In genomic region chr10:55237462-55237861, GRCh38 we compare ENCODE assay signal across 25 cellular contexts.
A peak's percentile ranks its signal among the peaks of the same experiment; 100 is the strongest.
DNase-seq lines count a peak whose midpoint lies in the region; ATAC-seq, FAIRE-seq and TF ChIP-seq lines count a peak whose summit lies in the region.
"Had no signal": no experiment of that assay in that cellular context is flagged by ENCODE, and none has a peak within 500 bp of the region (broad histone marks: within the 10 kb centered on the region; RNA-seq: fewer than 3 reads in every experiment).

No MANE protein-coding gene starts in this region.

- H2BK5ac ChIP-seq in IMR-90 (ENCODE audit: low read depth, low read length, poor library complexity, severe bottlenecking) = no peak overlapping the region

- H3K9me1 ChIP-seq in IMR-90 (ENCODE audit: insufficient read depth, low read length) (no peaks in the 10 kb centered on the region), K562 (ENCODE audit: control insufficient read depth, insufficient read depth, low read length) (no peaks in the 10 kb centered on the region)

- no peaks in the 10 kb centered on the region for H3K27me3 ChIP-seq in IMR-90 (ENCODE audit: control insufficient read depth, insufficient read depth, low read length)
- H3K27me3 ChIP-seq in K562 (ENCODE audit: control insufficient read depth in 2 of 2, insufficient read depth in 2 of 2, low read length in 2 of 2) = no peaks in the 10 kb centered on the region
- H3K27me3 ChIP-seq in smooth muscle cell (ENCODE audit: low read depth) = no peaks in the 10 kb centered on the region
- H3K27me3 ChIP-seq: BE2C, BLaER1 had no signal

- no peak overlapping the region for H2AK5ac ChIP-seq in IMR-90 (ENCODE audit: low read depth, low read length)

- H3K18ac ChIP-seq in IMR-90 (ENCODE audit: low read depth, low read length) = no peak overlapping the region

- no peak overlapping the region for H2BK15ac ChIP-seq in IMR-90 (ENCODE audit: low read depth, low read length)

- H3F3A ChIP-seq in smooth muscle cell (ENCODE audit: low read depth) = no peaks in the 10 kb centered on the region

- no peak overlapping the region for H2BK20ac ChIP-seq in IMR-90 (ENCODE audit: low read depth, low read length)

- no peak overlapping the region for H4K91ac ChIP-seq in IMR-90 (ENCODE audit: insufficient read depth, low read depth, low read length)

- H3K14ac ChIP-seq in IMR-90 (replicated peaks; ENCODE audit: low read depth, low read length) = no peak overlapping the region

- dilution Hi-C loops in IMR-90 (cut with HindIII; ENCODE audit: low sequenced_read_pairs, unreplicated experiment) = no loop called here

- BruUV-seq in IMR-90 (replicated peaks; lab: Mats Ljungman, UMichigan) (no TSS peak), K562 (replicated peaks; lab: Mats Ljungman, UMichigan) (no TSS peak)

- POLR2A ChIA-PET in IMR-90 (lab: Charles Lee; ENCODE audit: unreplicated experiment) (no interaction called here), K562 (lab: Yijun Ruan, JAX) (no interaction called here)

- no peak for DNase-seq in IMR-90
- DNase-seq in K562 (ENCODE audit: extremely low read depth in 1 of 4, low spot score in 3 of 4) = no peak
- DNase-seq in frontal cortex (ENCODE audit: low spot score in 2 of 2) = no peak
- DNase-seq in smooth muscle cell (lab: John Stamatoyannopoulos, UW; ENCODE audit: unreplicated experiment) = no peak
- no peak for DNase-seq in GM19238 (ENCODE audit: insufficient read length, low spot score)
- no peak for DNase-seq in effector CD4-positive, alpha-beta T cell
- DNase-seq: 8988T; ACHN; BE2C; C1 segment of cervical spinal cord; CD4-positive, alpha-beta memory T cell; CD4-positive, CD25-positive, alpha-beta regulatory T cell; CD8-positive, alpha-beta memory T cell; COR-L47; DMS 273 treated with DMSO at 0.1 percent for 48 hours; DMS153; DMS53; DMS79; DND-41; EL; GDM1 had no signal

- FAIRE-seq in K562 (lab: Jason Lieb, UNC) = no peak
- FAIRE-seq in frontal cortex (lab: Jason Lieb, UNC) = peak; percentile 63
- FAIRE-seq: GM12878, GM12892 had no signal

- TF ChIP-seq POLR2A in IMR-90 (IDR thresholded peaks at IDR 0.05; ENCODE audit: low read depth, low read length) = no peak
- no peak for TF ChIP-seq POLR2A in K562 (conservative IDR thresholded peaks at IDR 0.05)

- H3K27ac ChIP-seq in IMR-90 (ENCODE audit: insufficient read depth, low read length) (no peak overlapping the region), K562 (ENCODE audit: extremely low read depth, low read depth, low read length) (no peak overlapping the region), smooth muscle cell (ENCODE audit: low read depth) (no peak overlapping the region)
- H3K27ac ChIP-seq: BLaER1 had no signal

- ATAC-seq in IMR-90 (ENCODE audit: low read depth) (no peak), K562 (no peak), GM18498 (IDR thresholded peaks at IDR 0.05; ENCODE audit: unreplicated experiment) (no peak)
- ATAC-seq: GM12878 had no signal

- CTCF ChIA-PET in IMR-90 (lab: Yijun Ruan, JAX) = no interaction called here
- CTCF ChIA-PET in K562 (lab: Yijun Ruan, JAX; ENCODE audit: low intra/inter-chr PET ratio) = no interaction called here

- H3K23ac ChIP-seq in IMR-90 (ENCODE audit: low read depth, low read length) = no peak overlapping the region

- H3K56ac ChIP-seq in IMR-90 (ENCODE audit: extremely low read depth, insufficient read depth, low read length) = no peak overlapping the region

- H4K20me1 ChIP-seq in IMR-90 (ENCODE audit: insufficient read depth, low read length) (no peaks in the 10 kb centered on the region), K562 (replicated peaks; ENCODE audit: control insufficient read depth, insufficient read depth, low read length) (no peaks in the 10 kb centered on the region), smooth muscle cell (ENCODE audit: low read depth) (no peaks in the 10 kb centered on the region)
- H4K20me1 ChIP-seq: BLaER1 had no signal

- H2AK9ac ChIP-seq in IMR-90 (replicated peaks; ENCODE audit: low read depth, low read length, poor library complexity) = no peak overlapping the region

- intact Hi-C loops in IMR-90 (cut with micrococcal nuclease) = no loop called here
- intact Hi-C loops in K562 (cut with micrococcal nuclease) = no loop called here

- no peak overlapping the region for H2BK120ac ChIP-seq in IMR-90 (ENCODE audit: low read depth, low read length)

- H3K9me3 ChIP-seq in IMR-90 (ENCODE audit: control insufficient read depth, insufficient read depth, low read length) (no peaks in the 10 kb centered on the region), K562 (replicated peaks; ENCODE audit: control insufficient read depth, insufficient read depth, low read depth, low read length) (no peaks in the 10 kb centered on the region), smooth muscle cell (replicated peaks; ENCODE audit: low read depth) (no peaks in the 10 kb centered on the region)
- H3K9me3 ChIP-seq: BE2C, BLaER1 had no signal

- in situ Hi-C loops in IMR-90 (cut with MboI; ENCODE audit: low sequenced_read_pairs) = no loop called here
- in situ Hi-C loops in K562 (cut with MboI) = no loop called here

- H3K9ac ChIP-seq in IMR-90 (ENCODE audit: low read depth, low read length) = no peak overlapping the region
- no peak overlapping the region for H3K9ac ChIP-seq in K562 (ENCODE audit: insufficient read depth in 1 of 2, low read depth in 2 of 2, low read length in 2 of 2)
- H3K9ac ChIP-seq in smooth muscle cell (ENCODE audit: low read depth) = no peak overlapping the region
- H3K9ac ChIP-seq: BLaER1 had no signal

- H4K8ac ChIP-seq in IMR-90 (ENCODE audit: low read depth in 2 of 2, low read length in 2 of 2) = no peak overlapping the region

- H3K4me1 ChIP-seq in IMR-90 (ENCODE audit: control insufficient read depth, insufficient read depth, low read length) (no peaks in the 10 kb centered on the region), K562 (replicated peaks in 1 of 2; ENCODE audit: control insufficient read depth in 2 of 2, insufficient read depth in 2 of 2, low read length in 2 of 2) (no peaks in the 10 kb centered on the region), smooth muscle cell (ENCODE audit: low read depth) (no peaks in the 10 kb centered on the region)
- H3K4me1 ChIP-seq: BLaER1 had no signal

- H3K36me3 ChIP-seq in IMR-90 (ENCODE audit: control insufficient read depth, insufficient read depth, low read length) = no peaks in the 10 kb centered on the region
- no peaks in the 10 kb centered on the region for H3K36me3 ChIP-seq in K562 (ENCODE audit: control insufficient read depth, insufficient read depth, low read length)
- no peaks in the 10 kb centered on the region for H3K36me3 ChIP-seq in smooth muscle cell (ENCODE audit: low read depth)
- H3K36me3 ChIP-seq: BE2C, BLaER1 had no signal

- no peak overlapping the region for H4K5ac ChIP-seq in IMR-90 (ENCODE audit: low read depth, low read length)

- no peak for TF ChIP-seq CTCF in IMR-90 (conservative IDR thresholded peaks at IDR 0.05; ENCODE audit: low read depth, low read length)
- TF ChIP-seq CTCF in K562 (IDR thresholded peaks at IDR 0.05 in 2 of 3, conservative IDR thresholded peaks at IDR 0.05 in 1 of 3; ENCODE audit: insufficient read depth in 2 of 3, low read depth in 1 of 3, low read length in 3 of 3) = no peak
- no peak for TF ChIP-seq CTCF in smooth muscle cell (IDR thresholded peaks at IDR 0.05; ENCODE audit: borderline replicate concordance, insufficient read depth, poor library complexity, severe bottlenecking)

- no peaks in the 10 kb centered on the region for H3K79me1 ChIP-seq in IMR-90 (ENCODE audit: low read depth in 1 of 2, low read length in 2 of 2)

- H3K4ac ChIP-seq in IMR-90 (ENCODE audit: low read depth, low read length) = no peak overlapping the region

- H3K4me3 ChIP-seq in IMR-90 (ENCODE audit: insufficient read depth, low read depth, low read length) (no peak overlapping the region), K562 (no peak overlapping the region), smooth muscle cell (no peak overlapping the region)
- H3K4me3 ChIP-seq: BLaER1, GM12878 had no signal

- TF ChIP-seq EP300 in K562 (IDR thresholded peaks at IDR 0.05; ENCODE audit: low read length) = no peak

- TF ChIP-seq RAD21 in IMR-90 (IDR thresholded peaks at IDR 0.05; ENCODE audit: low read length) = no peak
- TF ChIP-seq RAD21 in K562 (CRISPR knock-in tag; conservative IDR thresholded peaks at IDR 0.05 in 1 of 2, IDR thresholded peaks at IDR 0.05 in 1 of 2) = no peak

- no peak overlapping the region for H3K4me2 ChIP-seq in IMR-90 (ENCODE audit: low read depth, low read length)
- H3K4me2 ChIP-seq in K562 (ENCODE audit: insufficient read depth, low read length) = no peak overlapping the region
- no peak overlapping the region for H3K4me2 ChIP-seq in smooth muscle cell
- H3K4me2 ChIP-seq: BLaER1 had no signal

- H2AFZ ChIP-seq in IMR-90 (replicated peaks; ENCODE audit: low read length, poor library complexity) (no peak overlapping the region), K562 (ENCODE audit: low read depth, low read length) (no peak overlapping the region), smooth muscle cell (ENCODE audit: low read depth) (peak overlapping the region; percentile 11)

- H3K79me2 ChIP-seq in K562 (ENCODE audit: control insufficient read depth, insufficient read depth, low read length) (no peaks in the 10 kb centered on the region), smooth muscle cell (ENCODE audit: low read depth) (no peaks in the 10 kb centered on the region)

TF ChIP-seq in IMR-90, 13 proteins besides CTCF, POLR2A, EP300 and RAD21:
- TF ChIP-seq MAFK (IDR thresholded peaks at IDR 0.05; ENCODE audit: low read depth, low read length) (no peak), CEBPB (IDR thresholded peaks at IDR 0.05; ENCODE audit: low read depth, low read length) (peak; percentile 55; the same call in 1 of the 2 replicates)

TF ChIP-seq in K562, 482 proteins besides CTCF, POLR2A, EP300 and RAD21:
- TF ChIP-seq PHF21A (IDR thresholded peaks at IDR 0.05; ENCODE audit: borderline replicate concordance, low read depth) = no peak
- peak; percentile 41; the same call in 1 of the 2 replicates for TF ChIP-seq CEBPB (tag; IDR thresholded peaks at IDR 0.05)
- no peak for TF ChIP-seq PTTG1 (tag; IDR thresholded peaks at IDR 0.05; ENCODE audit: low read depth)
- no peak for TF ChIP-seq CEBPG (CRISPR knock-in tag; IDR thresholded peaks at IDR 0.05)
- peak in 1 of 2 experiments; percentile 67; a peak in 2 of 4 replicates for TF ChIP-seq CEBPG (tag; conservative IDR thresholded peaks at IDR 0.05 in 1 of 2, IDR thresholded peaks at IDR 0.05 in 1 of 2)
